In the genomic region with DNA sequence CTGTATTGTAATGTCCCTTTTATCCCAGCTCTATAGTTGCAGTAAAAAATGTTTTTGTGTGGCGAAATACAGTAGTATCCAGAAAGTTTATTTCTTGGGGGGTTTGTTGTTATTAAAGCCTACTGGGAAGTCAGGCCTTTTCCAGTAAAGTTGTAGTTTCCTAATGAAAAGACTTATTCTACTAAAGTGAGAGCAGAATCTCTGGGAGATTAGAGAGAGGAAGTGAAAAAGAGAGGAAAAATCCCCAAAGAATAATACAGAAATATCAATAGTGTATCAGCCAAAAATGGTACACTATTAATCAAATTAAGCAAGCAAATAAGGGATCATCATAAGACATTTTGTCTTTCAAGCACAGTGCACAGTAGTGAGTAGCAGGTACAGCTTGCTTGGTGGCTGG, we compare ENCODE assay signal across 21 cellular contexts. TPM values are rescaled to one million over a fixed set of nuclear protein-coding genes. Genes with fewer than 3 reads are reported as not detected.
DNase-seq lines count a peak whose midpoint lies in the region; ATAC-seq, FAIRE-seq and TF ChIP-seq lines count a peak whose summit lies in the region.
"Had no signal": no experiment of that assay in that cellular context is flagged by ENCODE, and none has a peak within 500 bp of the region (broad histone marks: within the 10 kb centered on the region; RNA-seq: fewer than 3 reads in every experiment).

No MANE protein-coding gene starts in this region.

- FAIRE-seq in GM12878 (lab: Jason Lieb, UNC) = no peak
- FAIRE-seq: G401.6, HTR-8/SVneo had no signal

- H3K36me3 Mint-ChIP-seq in Calu3 (ENCODE audit: insufficient read depth, unreplicated experiment) = no peaks in the 10 kb centered on the region
- H3K36me3 Mint-ChIP-seq in neural progenitor cell = no peaks in the 10 kb centered on the region
- no peaks in the 10 kb centered on the region for H3K36me3 Mint-ChIP-seq in activated naive CD8-positive, alpha-beta T cell treated with anti-CD3 and anti-CD28 coated beads, Interleukin-2, amount 50 U/mL, for 24 hours (ENCODE audit: low read depth)

- no peaks in the 10 kb centered on the region for H3K27me3 Mint-ChIP-seq in Calu3 (ENCODE audit: unreplicated experiment)
- H3K27me3 Mint-ChIP-seq in neural progenitor cell (ENCODE audit: insufficient read depth, low read depth) = no peaks in the 10 kb centered on the region
- peaks cover 7% of the 10 kb centered on the region for H3K27me3 Mint-ChIP-seq in activated naive CD8-positive, alpha-beta T cell treated with anti-CD3 and anti-CD28 coated beads, Interleukin-2, amount 50 U/mL, for 24 hours
- H3K27me3 Mint-ChIP-seq: CD4-positive, alpha-beta T cell had no signal

- H3K27ac ChIP-seq in GM12878 (ENCODE audit: control insufficient read depth, insufficient read depth) = no peak overlapping the region
- H3K27ac ChIP-seq in neural progenitor cell = no peak overlapping the region
- H3K27ac ChIP-seq: BLaER1 had no signal

- RAD21 ChIA-PET in GM12878 (lab: Charles Lee; ENCODE audit: unreplicated experiment) = interaction anchor here (1.7 kb wide), 1 partner anchor 19 kb away, joined by 4 read pairs; no protein-coding TSS in a partner anchor

- CTCF ChIA-PET in Calu3 (lab: Charles Lee) = interaction anchor here (0.6 to 0.8 kb wide), 2 partner anchors 66 to 104 kb away, joined by 3 read pairs; no protein-coding TSS in a partner anchor
- CTCF ChIA-PET in GM12878 (lab: Yijun Ruan, JAX) = interaction anchor here (1.4 kb wide), 1 partner anchor 29 kb away, joined by 4 read pairs; no protein-coding TSS in a partner anchor

- H3K4me3 Mint-ChIP-seq in Calu3 (ENCODE audit: low read depth, unreplicated experiment) (no peak overlapping the region), neural progenitor cell (no peak overlapping the region)
- H3K4me3 Mint-ChIP-seq in activated naive CD8-positive, alpha-beta T cell treated with anti-CD3 and anti-CD28 coated beads, Interleukin-2, amount 50 U/mL, for 24 hours = no peak overlapping the region

- H3K27me3 ChIP-seq in Loucy (ENCODE audit: insufficient read depth, low read length, poor library complexity, severe bottlenecking) (no peaks in the 10 kb centered on the region), GM12878 (replicated peaks in 1 of 2; ENCODE audit: control insufficient read depth in 2 of 2, insufficient read depth in 2 of 2, low read length in 1 of 2) (no peaks in the 10 kb centered on the region), neural progenitor cell (no peaks in the 10 kb centered on the region)
- H3K27me3 ChIP-seq: BLaER1 had no signal

- TF ChIP-seq RAD21 in GM12878 (IDR thresholded peaks at IDR 0.05; ENCODE audit: insufficient read depth, low read depth, low read length) = no peak

- H3K9me3 ChIP-seq in Loucy (ENCODE audit: insufficient read depth, low read depth, low read length) = no peaks in the 10 kb centered on the region
- H3K9me3 ChIP-seq in GM12878 (replicated peaks; ENCODE audit: control insufficient read depth, insufficient read depth, low read length) = no peaks in the 10 kb centered on the region
- no peaks in the 10 kb centered on the region for H3K9me3 ChIP-seq in neural progenitor cell (ENCODE audit: low read depth)
- H3K9me3 ChIP-seq: BLaER1, Caco-2 had no signal

- H3K4me2 ChIP-seq in Loucy (ENCODE audit: low read depth, low read length, poor library complexity, severe bottlenecking) (peak overlapping the region; percentile 75), GM12878 (ENCODE audit: control insufficient read depth, insufficient read depth) (no peak overlapping the region), neural progenitor cell (no peak overlapping the region)

- 0% methylated on average over 1 of the region's 1 CpG for WGBS in GM12878 (ENCODE audit: insufficient coverage, insufficient replicate concordance, low lambda C conversion rate, missing lambda C conversion rate)

- H3K9me3 Mint-ChIP-seq in Calu3 (ENCODE audit: low read depth, unreplicated experiment) (no peaks in the 10 kb centered on the region), neural progenitor cell (no peaks in the 10 kb centered on the region)
- H3K9me3 Mint-ChIP-seq in activated naive CD8-positive, alpha-beta T cell treated with anti-CD3 and anti-CD28 coated beads, Interleukin-2, amount 50 U/mL, for 24 hours = no peaks in the 10 kb centered on the region
- H3K9me3 Mint-ChIP-seq: CD4-positive, alpha-beta T cell had no signal

- SMC1A ChIA-PET in GM12878 (lab: Charles Lee; ENCODE audit: uncharacterized antibody, unreplicated experiment) = interaction anchor here (1.2 to 1.7 kb wide), 2 partner anchors 41 to 72 kb away, joined by 3 to 4 read pairs; no protein-coding TSS in a partner anchor

- H3F3A ChIP-seq in Loucy (ENCODE audit: low read depth) (no peaks in the 10 kb centered on the region), neural progenitor cell (ENCODE audit: low read depth) (no peaks in the 10 kb centered on the region)

- in situ Hi-C loops in GM12878 (cut with MboI) = no loop called here

- H3K4me3 ChIP-seq in Loucy (ENCODE audit: low read length, poor library complexity, severe bottlenecking) = no peak overlapping the region
- no peak overlapping the region for H3K4me3 ChIP-seq in GM12878
- H3K4me3 ChIP-seq in neural progenitor cell = no peak overlapping the region
- H3K4me3 ChIP-seq: BLaER1 had no signal

- TF ChIP-seq CTCF in Calu3 (IDR thresholded peaks at IDR 0.05; ENCODE audit: unreplicated experiment) (no peak), Loucy (conservative IDR thresholded peaks at IDR 0.05; ENCODE audit: low read length) (no peak), GM12878 (IDR thresholded peaks at IDR 0.05 in 2 of 3, conservative IDR thresholded peaks at IDR 0.05 in 1 of 3; ENCODE audit: control insufficient read depth in 2 of 3, extremely low read depth in 1 of 3, insufficient read depth in 1 of 3, low read depth in 3 of 3, low read length in 3 of 3) (no peak), neural progenitor cell (IDR thresholded peaks at IDR 0.05) (no peak)

- H3K4me1 Mint-ChIP-seq in Calu3 (ENCODE audit: low read depth, unreplicated experiment) = peaks cover 28% of the 10 kb centered on the region
- no peaks in the 10 kb centered on the region for H3K4me1 Mint-ChIP-seq in neural progenitor cell
- peaks cover 15% of the 10 kb centered on the region for H3K4me1 Mint-ChIP-seq in activated naive CD8-positive, alpha-beta T cell treated with anti-CD3 and anti-CD28 coated beads, Interleukin-2, amount 50 U/mL, for 24 hours

- ATAC-seq in GM12878 (peak; percentile 10; the same call in 2 of the 3 replicates), GM18520 (IDR thresholded peaks at IDR 0.05; ENCODE audit: unreplicated experiment) (no peak)
- no peak for ATAC-seq in activated naive CD8-positive, alpha-beta T cell treated with anti-CD3 and anti-CD28 coated beads, Interleukin-2, amount 50 U/mL, for 24 hours

- H3K27ac Mint-ChIP-seq in Calu3 (ENCODE audit: unreplicated experiment) (peak overlapping the region; percentile 42), neural progenitor cell (no peak overlapping the region)
- no peak overlapping the region for H3K27ac Mint-ChIP-seq in activated naive CD8-positive, alpha-beta T cell treated with anti-CD3 and anti-CD28 coated beads, Interleukin-2, amount 50 U/mL, for 24 hours
- H3K27ac Mint-ChIP-seq: CD4-positive, alpha-beta T cell had no signal

- H2AFZ ChIP-seq in Loucy (ENCODE audit: low read length) (peak overlapping the region; percentile 63), GM12878 (ENCODE audit: control insufficient read depth, low read depth, low read length) (no peak overlapping the region), neural progenitor cell (replicated peaks) (peak overlapping the region; percentile 21)

- BruUV-seq in Calu3 (replicated peaks; lab: Mats Ljungman, UMichigan) (no TSS peak), GM12878 (replicated peaks; lab: Mats Ljungman, UMichigan) (no TSS peak)

- H3K9ac ChIP-seq in Loucy (ENCODE audit: low read depth, low read length, poor library complexity, severe bottlenecking) (no peak overlapping the region), GM12878 (ENCODE audit: control insufficient read depth, insufficient read depth, low read length) (no peak overlapping the region), neural progenitor cell (no peak overlapping the region)
- H3K9ac ChIP-seq: BLaER1 had no signal

- H3K4me1 ChIP-seq in Loucy (ENCODE audit: insufficient read depth, low read length, poor library complexity, severe bottlenecking) (peaks cover 30% of the 10 kb centered on the region), GM12878 (ENCODE audit: control insufficient read depth, insufficient read depth, low read length) (0 out of 2 replicates have a peak, but pooled peaks cover 2% of the 10 kb centered on the region), neural progenitor cell (no peaks in the 10 kb centered on the region)
- H3K4me1 ChIP-seq: Caco-2 had no signal

- H3K79me2 ChIP-seq in Loucy (ENCODE audit: insufficient read depth, low read length) = no peaks in the 10 kb centered on the region
- H3K79me2 ChIP-seq in GM12878 (ENCODE audit: control insufficient read depth, insufficient read depth, low read length) = no peaks in the 10 kb centered on the region
- no peaks in the 10 kb centered on the region for H3K79me2 ChIP-seq in neural progenitor cell (ENCODE audit: low read depth)

- no peaks in the 10 kb centered on the region for H4K20me1 ChIP-seq in Loucy (ENCODE audit: insufficient read depth, low read length, poor library complexity, severe bottlenecking)
- H4K20me1 ChIP-seq in GM12878 (ENCODE audit: control insufficient read depth, insufficient read depth) = no peaks in the 10 kb centered on the region
- no peaks in the 10 kb centered on the region for H4K20me1 ChIP-seq in neural progenitor cell (ENCODE audit: low read depth)
- H4K20me1 ChIP-seq: BLaER1 had no signal

- TF ChIP-seq POLR2A in GM12878 (IDR thresholded peaks at IDR 0.05; ENCODE audit: low read depth, low read length) = no peak

- H3K9me2 ChIP-seq in Loucy (replicated peaks; ENCODE audit: low read depth, low read length) = no peaks in the 10 kb centered on the region

- POLR2A ChIA-PET in GM12878 (lab: Charles Lee) = interaction anchor here (0.6 kb wide), 1 partner anchor 1060 kb away, joined by 6 read pairs; no protein-coding TSS in a partner anchor

- H3K36me3 ChIP-seq in Loucy (ENCODE audit: insufficient read depth, low read length) (no peaks in the 10 kb centered on the region), GM12878 (ENCODE audit: control insufficient read depth in 2 of 2, insufficient read depth in 2 of 2, low read length in 1 of 2) (no peaks in the 10 kb centered on the region), neural progenitor cell (no peaks in the 10 kb centered on the region)
- H3K36me3 ChIP-seq: BLaER1 had no signal

- no peak for TF ChIP-seq EP300 in GM12878 (IDR thresholded peaks at IDR 0.05; ENCODE audit: borderline replicate concordance in 1 of 2, control insufficient read depth in 1 of 2, low read depth in 2 of 2, low read length in 2 of 2)

- DNase-seq in Calu3 (no peak), GM12878 (ENCODE audit: low read depth, low spot score) (no peak), neural progenitor cell (ENCODE audit: low spot score) (no peak), NCI-H69 (lab: John Stamatoyannopoulos, UW) (no peak)
- DNase-seq in activated naive CD8-positive, alpha-beta T cell treated with anti-CD3 and anti-CD28 coated beads, Interleukin-2, amount 50 U/mL, for 24 hours = no peak
- DNase-seq: Caco-2; CD4-positive, alpha-beta T cell; KG1; NCI-H1048; NCI-H1417 treated with DMSO at 0.1 percent for 48 hours; NCI-H187 treated with DMSO at 0.1 percent for 48 hours; NCI-H2107; NCI-H2227 treated with DMSO at 0.1 percent for 48 hours; NCI-H510A; NCI-H82; Right ventricle myocardium superior had no signal

- intact Hi-C loops in Calu3 (cut with micrococcal nuclease; ENCODE audit: unreplicated experiment) (no loop called here), GM12878 (cut with micrococcal nuclease; ENCODE audit: unreplicated experiment) (no loop called here)

RNA-seq across cellular contexts. Expression of a gene that starts 46.3 kb away (rescaled TPM):
- total RNA-seq in Calu3 (2022) (50.6 and 59.7 TPM in 2 replicates), GM12878 (2014; rRNA removed) (18.0 and 19.8 TPM in 2 replicates), GM12878 (2014; rRNA removed; fragmentation: Illumina TruSeq; extraction: Trizol) (19.2 and 20.1 TPM in 2 replicates), GM12878 (2021) (24.0 and 24.9 TPM in 2 replicates), neural progenitor cell (ENCODE audit: low replicate concordance) (47.0 and 50.9 TPM in 2 replicates)
- total RNA-seq in GM12878 (2013; cell fraction: nucleolus; rRNA removed) = 20.5 and 21.1 TPM in 2 replicates
- 13.6 TPM for polyA plus RNA-seq in GM12878 (2011; ENCODE audit: low read depth)
- polyA plus RNA-seq in GM12878 (2011; rRNA removed) (36.1 and 40.7 TPM in 2 replicates), GM12878 (2014; fragmentation: Illumina TruSeq; extraction: Trizol) (22.4 and 23.9 TPM in 2 replicates), GM12878 (2014; fragmentation: Nextera tagmentation; extraction: Ambion mirVana) (1 to 10 TPM; 6.3 to 6.9 TPM), GM12878 (2014; rRNA removed) (18.6 and 20.9 TPM in 2 replicates), GM12878 (2016; fragmentation: Nextera tagmentation; extraction: Ambion mirVana) (10 to 100 TPM; 24.9 to 26.8 TPM)
- 22.1 and 26.6 TPM in 2 replicates for polyA plus RNA-seq in GM12878 (2011; cell fraction: cytosol; rRNA removed)
- polyA plus RNA-seq in GM12878 (2011; cell fraction: nucleus; rRNA removed) = 27.0 and 31.9 TPM in 2 replicates
- 17.7 and 18.0 TPM in 2 replicates for polyA plus RNA-seq in GM12878 (2012)
- 30.8 and 33.4 TPM in 2 replicates for polyA minus RNA-seq in GM12878 (2011; rRNA and poly(A)+ RNA removed)
- polyA minus RNA-seq in GM12878 (2011; cell fraction: cytosol; rRNA and poly(A)+ RNA removed) = 10.8 and 13.0 TPM in 2 replicates
- polyA minus RNA-seq in GM12878 (2011; cell fraction: nucleus; rRNA and poly(A)+ RNA removed) = 19.9 and 21.3 TPM in 2 replicates
